ENCODE assay signal across 22 cellular contexts in genomic region chr9:69471433-69471832, GRCh38.
A peak's percentile ranks its signal among the peaks of the same experiment; 100 is the strongest.
DNase-seq lines count a peak whose midpoint lies in the region; ATAC-seq, FAIRE-seq and TF ChIP-seq lines count a peak whose summit lies in the region.
"Had no signal": no experiment of that assay in that cellular context is flagged by ENCODE, and none has a peak within 500 bp of the region (broad histone marks: within the 10 kb centered on the region; RNA-seq: fewer than 3 reads in every experiment).

No MANE protein-coding gene starts in this region.

- TF ChIP-seq CTCF in astrocyte (IDR thresholded peaks at IDR 0.05; ENCODE audit: insufficient read depth, low read depth, low read length) (no peak), spleen (IDR thresholded peaks at IDR 0.05 in 8 of 11, conservative IDR thresholded peaks at IDR 0.05 in 3 of 11) (no peak)

- H3K9me3 ChIP-seq in astrocyte (ENCODE audit: insufficient read depth, low read depth, low read length) = no peaks in the 10 kb centered on the region
- H3K9me3 ChIP-seq in spleen = no peaks in the 10 kb centered on the region
- H3K9me3 ChIP-seq: prostate gland, tibial nerve had no signal

- WGBS in spleen, 5 donors = 65 to 82% (median 76%) methylated on average over 2 of the region's 2 CpGs

- no peaks in the 10 kb centered on the region for H3K79me2 ChIP-seq in astrocyte (ENCODE audit: insufficient read depth, low read length)

- H3K4me2 ChIP-seq in astrocyte (ENCODE audit: low read length) = peak overlapping the region; percentile 5

- H3K36me3 Mint-ChIP-seq in astrocyte (ENCODE audit: low read depth, unreplicated experiment) = peaks cover 3% of the 10 kb centered on the region
- H3K36me3 Mint-ChIP-seq: stimulated activated naive B cell treated with anti-CD40 and anti-IgM and Interleukin-4, amounts not matched to agents 10 μg/mL and 1 μg/mL and 100 μg/mL, for 72 hours had no signal

- H3K27me3 ChIP-seq in astrocyte (ENCODE audit: insufficient read depth, low read length) (no peaks in the 10 kb centered on the region), spleen (replicated peaks in 1 of 7) (no peaks in the 10 kb centered on the region)
- H3K27me3 ChIP-seq: tibial nerve had no signal

- H3K36me3 ChIP-seq in astrocyte (ENCODE audit: insufficient read depth, low read length) (no peaks in the 10 kb centered on the region), spleen (peaks cover 0 to 12% (median 0%) of the 10 kb centered on the region in 6 donors)
- H3K36me3 ChIP-seq: prostate gland had no signal

- ATAC-seq in HG03280 (IDR thresholded peaks at IDR 0.05; ENCODE audit: unreplicated experiment) (no peak), HG02981 (IDR thresholded peaks at IDR 0.05; ENCODE audit: unreplicated experiment) (no peak)
- ATAC-seq: naive thymus-derived CD4-positive, alpha-beta T cell; stimulated activated naive B cell treated with anti-CD40 and anti-IgM and Interleukin-4, amounts not matched to agents 10 μg/mL and 1 μg/mL and 100 μg/mL, for 72 hours had no signal

- H3K4me3 ChIP-seq in astrocyte (ENCODE audit: insufficient read depth, low read depth, low read length) = no peak overlapping the region
- H3K4me3 ChIP-seq in spleen = no peak overlapping the region
- H3K4me3 ChIP-seq: prostate gland, tibial nerve had no signal

- TF ChIP-seq POLR2A in spleen (IDR thresholded peaks at IDR 0.05) = no peak

- peaks cover 7% of the 10 kb centered on the region for H3K27me3 Mint-ChIP-seq in astrocyte (ENCODE audit: low read depth, unreplicated experiment)

- H3K9me3 Mint-ChIP-seq in astrocyte (ENCODE audit: unreplicated experiment) = peaks cover 4% of the 10 kb centered on the region
- H3K9me3 Mint-ChIP-seq: stimulated activated naive B cell treated with anti-CD40 and anti-IgM and Interleukin-4, amounts not matched to agents 10 μg/mL and 1 μg/mL and 100 μg/mL, for 72 hours; T-helper 1 cell treated with Interleukin-12 subunit alpha and Interleukin-12 subunit beta and Interleukin-4 antibody, amounts not matched to agents 30 μg/mL and 1 μg/mL, for 36 hours had no signal

- H3K4me3 Mint-ChIP-seq in astrocyte (ENCODE audit: unreplicated experiment) = no peak overlapping the region
- H3K4me3 Mint-ChIP-seq: naive thymus-derived CD4-positive, alpha-beta T cell; stimulated activated naive B cell treated with anti-CD40 and anti-IgM and Interleukin-4, amounts not matched to agents 10 μg/mL and 1 μg/mL and 100 μg/mL, for 72 hours; T-helper 1 cell treated with Interleukin-12 subunit alpha and Interleukin-12 subunit beta and Interleukin-4 antibody, amounts not matched to agents 30 μg/mL and 1 μg/mL, for 36 hours had no signal

- FAIRE-seq in astrocyte (lab: Jason Lieb, UNC) = no peak
- FAIRE-seq: H54 had no signal

- peaks cover 3% of the 10 kb centered on the region for H3K4me1 Mint-ChIP-seq in astrocyte (ENCODE audit: low read depth, unreplicated experiment)

- intact Hi-C loops in spleen (cut with DNase I; ENCODE audit: low total_unique reads) = no loop called here

- H4K20me1 ChIP-seq in astrocyte (ENCODE audit: insufficient read depth, low read length) = no peaks in the 10 kb centered on the region

- H3K4me1 ChIP-seq in astrocyte (ENCODE audit: insufficient read depth, low read length) (peaks cover 5% of the 10 kb centered on the region), spleen (peaks cover 0 to 7% (median 0%) of the 10 kb centered on the region in 6 donors)
- H3K4me1 ChIP-seq: prostate gland had no signal

- DNase-seq in NCI-H1105 treated with DMSO at 0.1 percent for 48 hours (lab: John Stamatoyannopoulos, UW) (peak; percentile 30), NCI-H1105 (lab: John Stamatoyannopoulos, UW) (no peak), astrocyte (ENCODE audit: low read depth) (peak; percentile 58), glomerular endothelial cell (ENCODE audit: extremely low read depth, low read depth, low spot score) (peak; percentile 44), renal cortical epithelial cell (ENCODE audit: low read depth) (peak; percentile 81), spleen (no peak)
- DNase-seq: 8988T; DMS153; foreskin melanocyte; naive thymus-derived CD4-positive, alpha-beta T cell; NCI-H1694 treated with DMSO at 0.1 percent for 48 hours; NCI-H446 treated with DMSO at 0.1 percent for 48 hours; SHP77; stimulated activated CD4-positive, alpha-beta T cell treated with anti-CD3 and anti-CD28 coated beads, Interleukin-15, amount 100 ng/mL, for 24 hours; stimulated activated naive B cell treated with anti-CD40 and anti-IgM and Interleukin-4, amounts not matched to agents 10 μg/mL and 1 μg/mL and 100 μg/mL, for 72 hours had no signal

- H3K9ac ChIP-seq in astrocyte (ENCODE audit: low read length) = no peak overlapping the region

- no peak overlapping the region for H3K27ac Mint-ChIP-seq in astrocyte (ENCODE audit: unreplicated experiment)
- H3K27ac Mint-ChIP-seq: stimulated activated naive B cell treated with anti-CD40 and anti-IgM and Interleukin-4, amounts not matched to agents 10 μg/mL and 1 μg/mL and 100 μg/mL, for 72 hours; T-helper 1 cell treated with Interleukin-12 subunit alpha and Interleukin-12 subunit beta and Interleukin-4 antibody, amounts not matched to agents 30 μg/mL and 1 μg/mL, for 36 hours had no signal

- no peak overlapping the region for H2AFZ ChIP-seq in astrocyte (ENCODE audit: low read depth, low read length)

- no peak overlapping the region for H3K27ac ChIP-seq in astrocyte (ENCODE audit: low read depth, low read length)
- no peak overlapping the region for H3K27ac ChIP-seq in spleen
- H3K27ac ChIP-seq: HL-60, prostate gland had no signal

Comparison
In these comparisons a context has a peak if more than half of its experiments do, and no peak if none do; other contexts are left out.
1. DNase-seq: peak in NCI-H1105 treated with DMSO at 0.1 percent for 48 hours (single experiment), astrocyte (single experiment), glomerular endothelial cell (single experiment) and renal cortical epithelial cell (single experiment); none in NCI-H1105 (single experiment) and spleen (single experiment).